In genomic region chr1:228284148-228284495, GRCh38 we compare ENCODE assay signal across 17 cellular contexts.
DNase-seq lines count a peak whose midpoint lies in the region; ATAC-seq and TF ChIP-seq lines count a peak whose summit lies in the region.
"Had no signal": no experiment of that assay in that cellular context is flagged by ENCODE, and none has a peak within 500 bp of the region (broad histone marks: within the 10 kb centered on the region; RNA-seq: fewer than 3 reads in every experiment).

No MANE protein-coding gene starts in this region.

- H3K9me3 ChIP-seq in right cardiac atrium (ENCODE audit: control insufficient read depth, low read length) (no peaks in the 10 kb centered on the region), gastrocnemius medialis (no peaks in the 10 kb centered on the region)
- H3K9me3 ChIP-seq: BLaER1 treated with 17β-estradiol and CSF1 and Interleukin-3, amounts not matched to agents 10 nM and 100 nM had no signal

- DNase-seq in Right ventricle myocardium inferior (ENCODE audit: missing footprints) (peak; percentile 50), Right ventricle myocardium superior (no peak), left ventricle myocardium superior (peak; percentile 25), right cardiac atrium (no peak), islet precursor cell (peak; percentile 21), gastrocnemius medialis (peak in 1 of 2 donors; percentile 11), OCI-M1 (lab: John Stamatoyannopoulos, UW) (no peak), sciatic nerve (ENCODE audit: low spot score) (no peak)
- DNase-seq: Calu3; CD8-positive, alpha-beta T cell; DMS 273 treated with DMSO at 0.1 percent for 48 hours; DMS53; DND-41; EL; GOT3 had no signal

- no peaks in the 10 kb centered on the region for H3K4me1 ChIP-seq in right cardiac atrium (ENCODE audit: control insufficient read depth, insufficient read depth, low read length)
- peaks cover 0 to 13% of the 10 kb centered on the region in 2 donors for H3K4me1 ChIP-seq in gastrocnemius medialis

- ATAC-seq in Right ventricle myocardium inferior (no peak), Right ventricle myocardium superior (ENCODE audit: poor library complexity) (no peak), left ventricle myocardium superior (no peak), right cardiac atrium (no peak), gastrocnemius medialis (no peak), sciatic nerve (no peak)
- ATAC-seq: CD8-positive, alpha-beta T cell; GM12878 had no signal

- intact Hi-C loops in Right ventricle myocardium inferior (cut with DNase I) (no loop called here), Right ventricle myocardium superior (cut with DNase I) (no loop called here), left ventricle myocardium superior (cut with micrococcal nuclease) (no loop called here), right cardiac atrium (cut with DNase I) (no loop called here), gastrocnemius medialis (cut with DNase I; ENCODE audit: low total_unique reads) (loop anchor here (5.0 kb wide), 1 partner anchor 57 kb away; no protein-coding TSS in a partner anchor), sciatic nerve (cut with DNase I) (no loop called here)

- H3K4me3 ChIP-seq in right cardiac atrium (ENCODE audit: low read length) (no peak overlapping the region), gastrocnemius medialis (no peak overlapping the region)
- H3K4me3 ChIP-seq: BLaER1 treated with 17β-estradiol and CSF1 and Interleukin-3, amounts not matched to agents 10 nM and 100 nM; GM12878 had no signal

- TF ChIP-seq CTCF in gastrocnemius medialis (IDR thresholded peaks at IDR 0.05 in 4 of 5, conservative IDR thresholded peaks at IDR 0.05 in 1 of 5): no peak

- no peaks in the 10 kb centered on the region for H3K27me3 ChIP-seq in right cardiac atrium (ENCODE audit: control insufficient read depth, insufficient read depth)
- no peaks in the 10 kb centered on the region for H3K27me3 ChIP-seq in gastrocnemius medialis
- H3K27me3 ChIP-seq: BLaER1 treated with 17β-estradiol and CSF1 and Interleukin-3, amounts not matched to agents 10 nM and 100 nM had no signal

- H3K36me3 ChIP-seq in gastrocnemius medialis: peaks cover 3 to 97% of the 10 kb centered on the region in 2 donors

- WGBS in right cardiac atrium: 71% methylated on average over 3 of the region's 3 CpGs

- TF ChIP-seq POLR2A in gastrocnemius medialis (IDR thresholded peaks at IDR 0.05): no peak

- in situ Hi-C loops in gastrocnemius medialis (cut with MboI; ENCODE audit: low sequenced_read_pairs in 4 of 4): no loop called here

- H3K27ac ChIP-seq in right cardiac atrium (ENCODE audit: low read length): no peak overlapping the region
- peak overlapping the region; percentile 79 to 89 (median 86) for H3K27ac ChIP-seq in gastrocnemius medialis
- H3K27ac ChIP-seq: BLaER1 treated with 17β-estradiol and CSF1 and Interleukin-3, amounts not matched to agents 10 nM and 100 nM had no signal

Comparison
In these comparisons a context has a peak if more than half of its experiments do, and no peak if none do; other contexts are left out.
1. DNase-seq: peak in Right ventricle myocardium inferior (single experiment), left ventricle myocardium superior (single experiment) and islet precursor cell (single experiment); none in Right ventricle myocardium superior (single experiment), right cardiac atrium (0 of 3), OCI-M1 (single experiment) and sciatic nerve (single experiment).